ENCODE assay signal across 8 cellular contexts in genomic region chr1:200510228-200510623, GRCh38.
DNase-seq lines count a peak whose midpoint lies in the region; ATAC-seq and TF ChIP-seq lines count a peak whose summit lies in the region.

No MANE protein-coding gene starts in this region.

- no peaks in the 10 kb centered on the region for H3K4me1 ChIP-seq in right cardiac atrium (ENCODE audit: control insufficient read depth, insufficient read depth, low read length)

- no peaks in the 10 kb centered on the region for H3K27me3 ChIP-seq in right cardiac atrium (ENCODE audit: control insufficient read depth, insufficient read depth)

- TF ChIP-seq CTCF in GM12865 (IDR thresholded peaks at IDR 0.05; ENCODE audit: insufficient read depth, low read depth, low read length, missing control alignments): peak; percentile 86

- WGBS in right cardiac atrium: 21% methylated on average over 4 of the region's 4 CpGs

- H3K27ac ChIP-seq in right cardiac atrium (ENCODE audit: low read length): no peak overlapping the region

- intact Hi-C loops in right cardiac atrium (cut with DNase I): no loop called here

- ATAC-seq in HG02610 (IDR thresholded peaks at IDR 0.05; ENCODE audit: unreplicated experiment): peak; percentile 61
- peak; percentile 81 to 86 for ATAC-seq in right cardiac atrium
- no peak for ATAC-seq in GM19463 (IDR thresholded peaks at IDR 0.05; ENCODE audit: unreplicated experiment)

- no peaks in the 10 kb centered on the region for H3K9me3 ChIP-seq in right cardiac atrium (ENCODE audit: control insufficient read depth, low read length)

- DNase-seq in GM12865 (ENCODE audit: low read depth) (peak; percentile 87), NCI-H1417 treated with DMSO at 0.1 percent for 48 hours (lab: John Stamatoyannopoulos, UW) (peak; percentile 39), T-helper 1 cell (peak in 4 of 5 donors; percentile 34 to 63 (median 58)), amniotic stem cell (lab: John Stamatoyannopoulos, UW) (peak; percentile 39), right cardiac atrium (peak in 2 of 3 donors; percentile 34 to 61), skeletal muscle cell (ENCODE audit: low read depth) (peak; percentile 42)

- H3K4me3 ChIP-seq in GM12865 (ENCODE audit: low read depth, low read length) (no peak overlapping the region), right cardiac atrium (ENCODE audit: low read length) (no peak overlapping the region), skeletal muscle cell (ENCODE audit: low read depth, low read length) (no peak overlapping the region)
